8 cellular contexts compared by ENCODE assay signal in genomic region chr6:14211596-14211961, GRCh38.
DNase-seq lines count a peak whose midpoint lies in the region; TF ChIP-seq lines count a peak whose summit lies in the region.

No MANE protein-coding gene starts in this region.

- H3K36me3 ChIP-seq in iPS DF 6.9 (ENCODE audit: control insufficient read depth, insufficient read depth, low read length) = no peaks in the 10 kb centered on the region

- no peaks in the 10 kb centered on the region for H3K9me3 ChIP-seq in iPS DF 6.9 (ENCODE audit: control insufficient read depth, insufficient read depth, low read length)

- no peaks in the 10 kb centered on the region for H3K27me3 ChIP-seq in iPS DF 6.9 (ENCODE audit: control insufficient read depth, insufficient read depth, low read length)

- H3K27ac ChIP-seq in iPS DF 6.9 (ENCODE audit: low read length) = no peak overlapping the region

- in situ Hi-C loops in astrocyte of the cerebellum (cut with HindIII; ENCODE audit: low sequenced_read_pairs) = loop anchor here (25.0 kb wide), 1 partner anchor 1051 kb away; no protein-coding TSS in a partner anchor

- H3K4me3 ChIP-seq in AG10803 (ENCODE audit: low read length) (peak overlapping the region; percentile 74), astrocyte of the cerebellum (ENCODE audit: low read depth, low read length) (peak overlapping the region; percentile 52), iPS DF 6.9 (ENCODE audit: low read length) (peak overlapping the region; percentile 1; the same call in 1 of the 2 replicates), skeletal muscle cell (ENCODE audit: low read depth, low read length) (peak overlapping the region; percentile 58)

- 0 out of 2 replicates have a peak, but pooled peaks cover 2% of the 10 kb centered on the region for H3K4me1 ChIP-seq in iPS DF 6.9 (ENCODE audit: control insufficient read depth, insufficient read depth, low read length)

- peak; percentile 33 for DNase-seq in AG10803 (ENCODE audit: low read depth)
- peak; percentile 23 for DNase-seq in GM19238 (ENCODE audit: insufficient read length, low spot score)
- peak; percentile 64 to 84 for DNase-seq in NCI-H524 (lab: John Stamatoyannopoulos, UW)
- no peak for DNase-seq in astrocyte of the cerebellum (ENCODE audit: low read depth)
- peak; percentile 16 for DNase-seq in iPS DF 6.9 (ENCODE audit: low read depth, low spot score)
- DNase-seq in skeletal muscle cell (ENCODE audit: low read depth) = no peak
- no peak for DNase-seq in HK-2 (ENCODE audit: unreplicated experiment)
- DNase-seq in NCI-H2081 (lab: John Stamatoyannopoulos, UW) = no peak

- no peak for TF ChIP-seq CTCF in AG10803 (conservative IDR thresholded peaks at IDR 0.05; ENCODE audit: low read length)
- no peak for TF ChIP-seq CTCF in astrocyte of the cerebellum (IDR thresholded peaks at IDR 0.05; ENCODE audit: low read depth, low read length, missing control alignments)

- WGBS in iPS DF 6.9 (ENCODE audit: insufficient coverage, insufficient read length) = no CpG with 5 or more reads among the region's 19 CpGs

Comparison
In these comparisons a context has a peak if more than half of its experiments do, and no peak if none do; other contexts are left out.
1. DNase-seq: peak in AG10803 (single experiment), GM19238 (single experiment), NCI-H524 (2 of 2) and iPS DF 6.9 (single experiment); none in astrocyte of the cerebellum (single experiment), skeletal muscle cell (single experiment), HK-2 (single experiment) and NCI-H2081 (0 of 2).
2. H3K4me3 ChIP-seq: peak in every context shown above with its lines; median percentile 74 in AG10803; 58 in skeletal muscle cell; 52 in astrocyte of the cerebellum; 1 in iPS DF 6.9.